In genomic region chr1:9249534-9250335, GRCh38 we compare ENCODE assay signal across 10 cellular contexts.
DNase-seq lines count a peak whose midpoint lies in the region; ATAC-seq and TF ChIP-seq lines count a peak whose summit lies in the region.
"Had no signal": no experiment of that assay in that cellular context is flagged by ENCODE, and none has a peak within 500 bp of the region (broad histone marks: within the 10 kb centered on the region; RNA-seq: fewer than 3 reads in every experiment).

No MANE protein-coding gene starts in this region.

- POLR2A ChIA-PET in GM10248 (lab: Yijun Ruan, JAX): no interaction called here

- no peak for TF ChIP-seq POLR2A in NB4 (IDR thresholded peaks at IDR 0.05; ENCODE audit: extremely low read depth, insufficient read length)

- ATAC-seq in GM21381 (IDR thresholded peaks at IDR 0.05; ENCODE audit: unreplicated experiment): no peak
- no peak for ATAC-seq in GM19455 (IDR thresholded peaks at IDR 0.05; ENCODE audit: unreplicated experiment)

- no peak overlapping the region for H3K4me3 ChIP-seq in NB4 (ENCODE audit: low read depth, low read length)
- H3K4me3 ChIP-seq: SK-N-MC had no signal

- TF ChIP-seq CTCF in GM10248 (IDR thresholded peaks at IDR 0.05; ENCODE audit: control extremely low read depth, extremely low read depth, low read depth, missing control alignments) (peak; percentile 50), NB4 (IDR thresholded peaks at IDR 0.05; ENCODE audit: low read depth, low read length) (peak; percentile 76)

- CTCF ChIA-PET in GM10248 (lab: Yijun Ruan, JAX): interaction anchor here (0.8 to 3.0 kb wide), 6 partner anchors 10 to 241 kb away, joined by 3 to 9 read pairs (median 4); partner anchors contain the start of gene H6PD

- H3K27ac ChIP-seq in angular gyrus (ENCODE audit: low read depth, low read length): peak overlapping the region; percentile 87
- H3K27ac ChIP-seq: SK-N-MC had no signal

- DNase-seq in GM10248 (ENCODE audit: extremely low spot score): peak; percentile 56
- peak; percentile 69 for DNase-seq in NB4 (ENCODE audit: low read depth)
- DNase-seq in iris pigment epithelial cell (ENCODE audit: low read depth): peak; percentile 59
- DNase-seq in stimulated activated CD4-positive, alpha-beta T cell treated with anti-CD3 and anti-CD28 coated beads, Interleukin-2, amount 100 ng/mL, for 48 hours: peak; percentile 33 to 44
- no peak for DNase-seq in NCI-H2171 treated with DMSO at 0.1 percent for 48 hours (lab: John Stamatoyannopoulos, UW)
- DNase-seq: naive B cell had no signal
